Comparison of ENCODE assay signal across 1 cellular context in the genomic region with DNA sequence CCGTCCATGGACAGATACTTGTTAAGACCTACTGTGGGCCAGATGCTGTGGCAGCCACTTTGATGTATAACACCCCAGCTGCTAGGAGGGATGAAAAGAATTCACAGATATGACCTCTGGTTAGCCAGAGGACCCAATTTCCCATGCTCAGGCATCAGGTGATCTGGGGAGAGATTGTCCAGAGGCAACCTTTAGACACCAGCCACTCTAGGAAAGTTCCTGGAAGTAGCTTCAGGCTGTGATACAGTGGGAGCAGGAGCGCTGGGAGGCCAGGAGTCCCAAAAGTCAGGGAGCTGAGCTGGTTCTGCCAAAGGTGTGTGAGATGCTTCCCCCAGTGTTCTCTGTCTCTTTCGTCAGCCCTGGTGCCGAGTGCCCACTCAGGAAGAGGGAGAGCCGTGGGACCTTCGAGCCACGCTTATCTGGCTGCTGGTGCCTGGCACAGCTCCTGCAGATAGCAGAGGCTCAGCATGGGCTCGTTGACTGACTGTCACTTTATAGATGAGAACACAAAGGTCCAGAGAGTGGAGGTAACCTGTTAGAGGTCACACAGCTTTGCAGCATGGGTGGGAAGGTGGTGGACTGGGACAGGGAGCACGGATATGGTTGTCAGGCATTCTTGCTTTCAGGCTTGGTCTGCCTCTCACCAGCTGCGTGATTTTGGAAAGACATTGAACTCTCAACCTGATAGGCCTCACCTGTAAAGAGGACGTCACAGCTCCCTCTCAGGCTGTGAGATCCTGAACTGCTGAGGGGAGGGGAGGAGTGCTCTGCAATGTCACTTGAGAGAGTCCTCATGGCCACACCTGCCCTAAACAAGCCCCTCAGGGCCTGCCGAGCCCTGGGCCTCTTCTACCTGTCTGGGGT.
TF ChIP-seq lines count a peak whose summit lies in the region.

No MANE protein-coding gene starts in this region.

TF ChIP-seq in IMR-90, 13 proteins besides CTCF, POLR2A, EP300 and RAD21:
- TF ChIP-seq SMC3 (IDR thresholded peaks at IDR 0.05; ENCODE audit: low read depth, low read length) (no peak), RFX5 (IDR thresholded peaks at IDR 0.05; ENCODE audit: low read depth, low read length) (no peak), RCOR1 (IDR thresholded peaks at IDR 0.05; ENCODE audit: insufficient replicate concordance, low read length) (no peak), CHD1 (IDR thresholded peaks at IDR 0.05; ENCODE audit: low read depth, low read length) (no peak), MAFK (IDR thresholded peaks at IDR 0.05; ENCODE audit: low read depth, low read length) (no peak), NFE2L2 (IDR thresholded peaks at IDR 0.05; ENCODE audit: low read depth, low read length) (no peak), CEBPB (IDR thresholded peaks at IDR 0.05; ENCODE audit: low read depth, low read length) (no peak), FOS (IDR thresholded peaks at IDR 0.05; ENCODE audit: low read depth, low read length) (no peak), MXI1 (IDR thresholded peaks at IDR 0.05; ENCODE audit: borderline replicate concordance, low read depth, low read length) (no peak)
- TF ChIP-seq, protein P1, sequence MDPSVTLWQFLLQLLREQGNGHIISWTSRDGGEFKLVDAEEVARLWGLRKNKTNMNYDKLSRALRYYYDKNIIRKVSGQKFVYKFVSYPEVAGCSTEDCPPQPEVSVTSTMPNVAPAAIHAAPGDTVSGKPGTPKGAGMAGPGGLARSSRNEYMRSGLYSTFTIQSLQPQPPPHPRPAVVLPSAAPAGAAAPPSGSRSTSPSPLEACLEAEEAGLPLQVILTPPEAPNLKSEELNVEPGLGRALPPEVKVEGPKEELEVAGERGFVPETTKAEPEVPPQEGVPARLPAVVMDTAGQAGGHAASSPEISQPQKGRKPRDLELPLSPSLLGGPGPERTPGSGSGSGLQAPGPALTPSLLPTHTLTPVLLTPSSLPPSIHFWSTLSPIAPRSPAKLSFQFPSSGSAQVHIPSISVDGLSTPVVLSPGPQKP (IDR thresholded peaks at IDR 0.05; ENCODE audit: borderline replicate concordance, low read depth, low read length) = no peak
